12 cellular contexts compared by ENCODE assay signal in the genomic region with DNA sequence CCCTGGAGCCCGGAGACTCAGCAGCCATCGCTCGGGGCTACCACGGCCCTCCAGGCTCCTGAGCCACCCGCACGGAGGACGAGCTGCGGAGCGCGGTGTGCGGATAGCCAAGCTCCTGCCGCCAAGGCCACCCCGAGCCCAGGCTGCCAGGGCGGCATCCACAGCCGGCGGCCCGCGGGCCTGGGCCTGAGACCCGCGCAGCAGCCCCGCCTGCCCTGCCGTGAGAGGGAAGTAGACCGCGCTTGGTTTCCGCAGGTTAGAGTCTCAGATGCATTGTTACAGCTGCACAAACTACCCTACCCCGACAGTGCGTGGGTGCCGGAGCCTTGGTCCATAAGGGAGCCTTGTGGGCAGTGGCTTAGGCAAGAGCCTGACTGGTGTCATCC.
DNase-seq lines count a peak whose midpoint lies in the region; ATAC-seq and TF ChIP-seq lines count a peak whose summit lies in the region.
"Had no signal": no experiment of that assay in that cellular context is flagged by ENCODE, and none has a peak within 500 bp of the region (broad histone marks: within the 10 kb centered on the region; RNA-seq: fewer than 3 reads in every experiment).

No MANE protein-coding gene starts in this region.

- intact Hi-C loops in natural killer cell (cut with micrococcal nuclease) = no loop called here

- peaks cover 4 to 7% of the 10 kb centered on the region in 2 donors for H3K4me1 Mint-ChIP-seq in natural killer cell treated with Interleukin-12 subunit alpha and Interleukin-12 subunit beta and Interleukin-15 and Interleukin-18, amount 100 ng/mL, for 72 hours (ENCODE audit: low read depth in 2 of 2)
- H3K4me1 Mint-ChIP-seq in natural killer cell = peaks cover 5 to 6% of the 10 kb centered on the region in 2 donors
- no peaks in the 10 kb centered on the region for H3K4me1 Mint-ChIP-seq in osteocyte (ENCODE audit: unreplicated experiment)

- H3K27ac ChIP-seq in foreskin keratinocyte = no peak overlapping the region

- H3K9me3 Mint-ChIP-seq in natural killer cell treated with Interleukin-12 subunit alpha and Interleukin-12 subunit beta and Interleukin-15 and Interleukin-18, amount 100 ng/mL, for 72 hours = no peaks in the 10 kb centered on the region
- H3K9me3 Mint-ChIP-seq in natural killer cell (no peaks in the 10 kb centered on the region), osteocyte (ENCODE audit: unreplicated experiment) (no peaks in the 10 kb centered on the region)
- H3K9me3 Mint-ChIP-seq: activated T-cell treated with anti-CD3 and anti-CD28 coated beads, Interleukin-2, amount 50 U/mL, for 24 hours had no signal

- DNase-seq in natural killer cell treated with Interleukin-12 subunit alpha and Interleukin-12 subunit beta and Interleukin-15 and Interleukin-18, amount 100 ng/mL, for 72 hours (ENCODE audit: low spot score) = no peak
- DNase-seq in natural killer cell (no peak), foreskin keratinocyte (no peak), osteocyte (ENCODE audit: extremely low spot score, unreplicated experiment) (peak; percentile 73), NCI-H1417 treated with DMSO at 0.1 percent for 48 hours (lab: John Stamatoyannopoulos, UW) (no peak), NCI-H2107 treated with DMSO at 0.1 percent for 48 hours (lab: John Stamatoyannopoulos, UW; ENCODE audit: unreplicated experiment) (no peak), DMS 273 (lab: John Stamatoyannopoulos, UW; ENCODE audit: unreplicated experiment) (no peak)
- DNase-seq: activated T-cell treated with anti-CD3 and anti-CD28 coated beads, Interleukin-2, amount 50 U/mL, for 24 hours; HCEC 1CT; NCI-H69; T1000 had no signal

- no peak overlapping the region for H3K27ac Mint-ChIP-seq in natural killer cell treated with Interleukin-12 subunit alpha and Interleukin-12 subunit beta and Interleukin-15 and Interleukin-18, amount 100 ng/mL, for 72 hours
- H3K27ac Mint-ChIP-seq in natural killer cell (no peak overlapping the region), osteocyte (ENCODE audit: unreplicated experiment) (no peak overlapping the region)
- H3K27ac Mint-ChIP-seq: activated T-cell treated with anti-CD3 and anti-CD28 coated beads, Interleukin-2, amount 50 U/mL, for 24 hours had no signal

- H3K4me3 Mint-ChIP-seq in natural killer cell treated with Interleukin-12 subunit alpha and Interleukin-12 subunit beta and Interleukin-15 and Interleukin-18, amount 100 ng/mL, for 72 hours = no peak overlapping the region
- H3K4me3 Mint-ChIP-seq in natural killer cell (no peak overlapping the region), osteocyte (ENCODE audit: unreplicated experiment) (no peak overlapping the region)
- H3K4me3 Mint-ChIP-seq: activated T-cell treated with anti-CD3 and anti-CD28 coated beads, Interleukin-2, amount 50 U/mL, for 24 hours had no signal

- no peaks in the 10 kb centered on the region for H3K4me1 ChIP-seq in foreskin keratinocyte

- H3K27me3 Mint-ChIP-seq in natural killer cell treated with Interleukin-12 subunit alpha and Interleukin-12 subunit beta and Interleukin-15 and Interleukin-18, amount 100 ng/mL, for 72 hours = peaks cover 15 to 25% of the 10 kb centered on the region in 2 donors
- H3K27me3 Mint-ChIP-seq in natural killer cell (ENCODE audit: low read depth in 2 of 2) = peaks cover 25 to 30% of the 10 kb centered on the region in 2 donors
- peaks cover under 1% of the 10 kb centered on the region for H3K27me3 Mint-ChIP-seq in osteocyte (ENCODE audit: unreplicated experiment)

- TF ChIP-seq CTCF in natural killer cell (IDR thresholded peaks at IDR 0.05) (no peak), foreskin keratinocyte (conservative IDR thresholded peaks at IDR 0.05) (no peak), osteocyte (IDR thresholded peaks at IDR 0.05) (no peak)

- ATAC-seq in natural killer cell treated with Interleukin-12 subunit alpha and Interleukin-12 subunit beta and Interleukin-15 and Interleukin-18, amount 100 ng/mL, for 72 hours = peak; percentile 21 to 50
- ATAC-seq in natural killer cell (no peak), foreskin keratinocyte (peak; percentile 10), HG02938 (IDR thresholded peaks at IDR 0.05; ENCODE audit: unreplicated experiment) (no peak)

- H3K27me3 ChIP-seq in foreskin keratinocyte = peaks cover 7% of the 10 kb centered on the region

- no peaks in the 10 kb centered on the region for H3K36me3 Mint-ChIP-seq in natural killer cell treated with Interleukin-12 subunit alpha and Interleukin-12 subunit beta and Interleukin-15 and Interleukin-18, amount 100 ng/mL, for 72 hours
- H3K36me3 Mint-ChIP-seq in natural killer cell (no peaks in the 10 kb centered on the region), osteocyte (ENCODE audit: unreplicated experiment) (no peaks in the 10 kb centered on the region)

Comparison
In these comparisons a context has a peak if more than half of its experiments do, and no peak if none do; other contexts are left out.
1. ATAC-seq: peak in natural killer cell treated with Interleukin-12 subunit alpha and Interleukin-12 subunit beta and Interleukin-15 and Interleukin-18, amount 100 ng/mL, for 72 hours (2 of 2) and foreskin keratinocyte (single experiment); none in natural killer cell (0 of 3) and HG02938 (single experiment).